7 cellular contexts compared by ENCODE assay signal in the genomic region with DNA sequence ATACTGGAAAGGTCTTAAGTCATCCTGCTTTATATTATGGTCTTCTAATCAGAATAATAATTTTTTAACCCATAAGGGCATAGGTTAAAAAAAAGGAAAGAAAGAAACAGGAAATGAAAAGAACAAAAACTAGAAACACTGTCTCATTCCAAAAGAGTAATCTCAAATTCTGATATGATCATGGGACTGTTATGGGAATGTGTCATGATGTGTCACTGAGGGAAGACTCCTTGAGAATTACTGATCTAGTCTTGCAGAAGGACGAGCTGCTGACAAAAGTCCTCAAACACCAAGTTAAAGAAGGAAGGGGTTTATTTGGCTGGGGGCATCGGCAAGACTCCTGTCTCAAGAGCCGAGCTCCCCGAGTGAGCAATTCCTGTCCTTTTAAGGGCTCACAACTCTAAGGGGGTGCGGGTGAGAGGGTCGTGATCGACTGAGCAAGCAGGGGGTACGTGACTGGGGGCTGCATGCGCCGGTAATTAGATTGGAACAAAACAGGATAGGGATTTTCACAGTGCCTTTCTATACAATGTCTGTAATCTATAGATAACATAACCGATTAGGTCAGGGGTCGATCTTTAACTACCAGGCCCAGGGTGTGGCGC.
DNase-seq lines count a peak whose midpoint lies in the region; ATAC-seq, FAIRE-seq and TF ChIP-seq lines count a peak whose summit lies in the region.
"Not testable (repeated sequence)": the region's sequence is repeated elsewhere in the genome, so short reads cannot be mapped to it uniquely, and the experiment has no call there.

No MANE protein-coding gene starts in this region.

- CTCF ChIA-PET in PC-3 (lab: Charles Lee); HepG2 (lab: Yijun Ruan, JAX; ENCODE audit: low intra/inter-chr PET ratio, low total read pairs): not testable (repeated sequence)
- CTCF ChIA-PET in GM12878 (lab: Yijun Ruan, JAX): interaction anchor here (0.7 to 1.3 kb wide), 2 partner anchors 13 to 208 kb away, joined by 3 to 5 read pairs; no protein-coding TSS in a partner anchor

- WGBS in GM12878 (ENCODE audit: insufficient coverage, insufficient replicate concordance, low lambda C conversion rate, missing lambda C conversion rate): 88% methylated on average over 13 of the region's 13 CpGs
- 95% methylated on average over 13 of the region's 13 CpGs for WGBS in HepG2 (ENCODE audit: low lambda C conversion rate)

- H3K4me2 ChIP-seq in PC-3 (ENCODE audit: low read length); GM12878 (ENCODE audit: control insufficient read depth, insufficient read depth): not testable (repeated sequence)
- H3K4me2 ChIP-seq in HepG2 (ENCODE audit: low read depth, low read length) (peak overlapping the region; percentile 80), skeletal muscle satellite cell (ENCODE audit: low read length) (peak overlapping the region; percentile 39)

- not testable (repeated sequence) for H3K27ac ChIP-seq in PC-3 (ENCODE audit: low read length); GM12878 (ENCODE audit: control insufficient read depth, insufficient read depth)
- H3K27ac ChIP-seq in HepG2 (ENCODE audit: extremely low read length, insufficient read depth, low read length): peak overlapping the region; percentile 71

- not testable (repeated sequence) for ATAC-seq in PC-3, GM12878, HepG2

- not testable (repeated sequence) for H3K79me2 ChIP-seq in PC-3 (ENCODE audit: low read length); GM12878 (ENCODE audit: control insufficient read depth, insufficient read depth, low read length); HepG2 (ENCODE audit: insufficient read depth, low read length)

- not testable (repeated sequence) for FAIRE-seq in GM12878 (lab: Jason Lieb, UNC); HepG2 (lab: Jason Lieb, UNC)

- not testable (repeated sequence) for H3K4me1 ChIP-seq in PC-3 (ENCODE audit: insufficient read depth, low read length); GM12878 (ENCODE audit: control insufficient read depth, insufficient read depth, low read length)
- peaks cover 83% of the 10 kb centered on the region for H3K4me1 ChIP-seq in HepG2 (ENCODE audit: insufficient read depth, low read length)
- peaks cover 33% of the 10 kb centered on the region for H3K4me1 ChIP-seq in skeletal muscle satellite cell (ENCODE audit: control insufficient read depth, insufficient read depth, low read length)

- POLR2A ChIA-PET in PC-3 (lab: Charles Lee; ENCODE audit: unreplicated experiment): not testable (repeated sequence)
- POLR2A ChIA-PET in GM12878 (lab: Charles Lee) (interaction anchor here (1.4 kb wide), 1 partner anchor 22 kb away, joined by 4 read pairs; no protein-coding TSS in a partner anchor), HepG2 (lab: Yijun Ruan, JAX) (interaction anchor here (1.8 kb wide), 1 partner anchor 15 kb away, joined by 7 read pairs; no protein-coding TSS in a partner anchor)

- not testable (repeated sequence) for BruUV-seq in PC-3 (replicated peaks; lab: Mats Ljungman, UMichigan); GM12878 (replicated peaks; lab: Mats Ljungman, UMichigan); HepG2 (replicated peaks; lab: Mats Ljungman, UMichigan)

- not testable (repeated sequence) for H3F3A ChIP-seq in PC-3 (ENCODE audit: low read length, unreplicated experiment)

- H2AFZ ChIP-seq in PC-3 (ENCODE audit: low read length); HepG2 (ENCODE audit: low read length): not testable (repeated sequence)
- peak overlapping the region; percentile 25; the same call in 1 of the 2 replicates for H2AFZ ChIP-seq in GM12878 (ENCODE audit: control insufficient read depth, low read depth, low read length)

- H3K4me3 ChIP-seq in PC-3 (ENCODE audit: low read length); GM12878; skeletal muscle satellite cell (ENCODE audit: low read length): not testable (repeated sequence)
- peak overlapping the region in 2 of 3 experiments; percentile 26 to 55; a peak in 2 of 6 replicates for H3K4me3 ChIP-seq in HepG2 (replicated peaks in 1 of 3; ENCODE audit: insufficient read depth in 1 of 3, low read depth in 2 of 3, low read length in 3 of 3)

- TF ChIP-seq POLR2A in GM12878 (IDR thresholded peaks at IDR 0.05; ENCODE audit: low read depth, low read length); erythroblast (IDR thresholded peaks at IDR 0.05; ENCODE audit: low read length); HepG2 (IDR thresholded peaks at IDR 0.05; ENCODE audit: insufficient read depth in 1 of 2, low read depth in 2 of 2, low read length in 2 of 2): not testable (repeated sequence)

- H3K9ac ChIP-seq in PC-3 (ENCODE audit: low read length); GM12878 (ENCODE audit: control insufficient read depth, insufficient read depth, low read length); skeletal muscle satellite cell (ENCODE audit: low read depth, low read length): not testable (repeated sequence)
- peak overlapping the region; percentile 64 for H3K9ac ChIP-seq in HepG2 (ENCODE audit: insufficient read depth, low read depth, low read length)

- not testable (repeated sequence) for H3K9me2 ChIP-seq in PC-3 (replicated peaks; ENCODE audit: low read length)

- SMC1A ChIA-PET in GM12878 (lab: Charles Lee; ENCODE audit: uncharacterized antibody, unreplicated experiment): not testable (repeated sequence)

- H3K9me3 ChIP-seq in PC-3 (ENCODE audit: low read length); GM12878 (replicated peaks; ENCODE audit: control insufficient read depth, insufficient read depth, low read length); HepG2 (ENCODE audit: low read length); skeletal muscle satellite cell (replicated peaks; ENCODE audit: low read length): not testable (repeated sequence)

- RAD21 ChIA-PET in GM12878 (lab: Charles Lee; ENCODE audit: unreplicated experiment): interaction anchor here (0.6 to 1.1 kb wide), 2 partner anchors 72 to 83 kb away, joined by 3 to 5 read pairs; no protein-coding TSS in a partner anchor

- H3K36me3 ChIP-seq in PC-3 (ENCODE audit: low read depth, low read length); GM12878 (ENCODE audit: control insufficient read depth in 2 of 2, insufficient read depth in 2 of 2, low read length in 1 of 2); HepG2 (replicated peaks in 1 of 2; ENCODE audit: control insufficient read depth in 1 of 2, insufficient read depth in 2 of 2, low read length in 2 of 2); skeletal muscle satellite cell (ENCODE audit: insufficient read depth, low read length): not testable (repeated sequence)

- TF ChIP-seq CTCF in PC-3 (conservative IDR thresholded peaks at IDR 0.05; ENCODE audit: low read depth, low read length); GM12878 (IDR thresholded peaks at IDR 0.05 in 2 of 3, conservative IDR thresholded peaks at IDR 0.05 in 1 of 3; ENCODE audit: control insufficient read depth in 2 of 3, extremely low read depth in 1 of 3, insufficient read depth in 1 of 3, low read depth in 3 of 3, low read length in 3 of 3); HepG2 (CRISPR knock-in tag; IDR thresholded peaks at IDR 0.05): not testable (repeated sequence)

- in situ Hi-C loops in GM12878 (cut with MboI): not testable (repeated sequence)
- in situ Hi-C loops in HepG2 (cut with HindIII; ENCODE audit: extremely low pct_ligation_motif_present, low pct_unique_long_range_greater_than_20kb): loop anchor here (25.0 kb wide), 1 partner anchor 206 kb away; no protein-coding TSS in a partner anchor

- not testable (repeated sequence) for TF ChIP-seq RAD21 in GM12878 (IDR thresholded peaks at IDR 0.05; ENCODE audit: insufficient read depth, low read depth, low read length); HepG2 (CRISPR knock-in tag; IDR thresholded peaks at IDR 0.05)

- intact Hi-C loops in PC-3 (cut with micrococcal nuclease); GM12878 (cut with micrococcal nuclease; ENCODE audit: unreplicated experiment); HepG2 (cut with micrococcal nuclease; ENCODE audit: unreplicated experiment): not testable (repeated sequence)

- TF ChIP-seq EP300 in GM12878 (IDR thresholded peaks at IDR 0.05; ENCODE audit: borderline replicate concordance in 1 of 2, control insufficient read depth in 1 of 2, low read depth in 2 of 2, low read length in 2 of 2); HepG2 (IDR thresholded peaks at IDR 0.05; ENCODE audit: low read depth in 2 of 2, low read length in 2 of 2); HepG2 (CRISPR knock-in tag; IDR thresholded peaks at IDR 0.05; ENCODE audit: borderline replicate concordance): not testable (repeated sequence)

- H3K27me3 ChIP-seq in PC-3 (ENCODE audit: low read length); GM12878 (replicated peaks in 1 of 2; ENCODE audit: control insufficient read depth in 2 of 2, insufficient read depth in 2 of 2, low read length in 1 of 2); HepG2 (ENCODE audit: control insufficient read depth in 1 of 2, insufficient read depth in 2 of 2, low read length in 2 of 2); skeletal muscle satellite cell (ENCODE audit: control insufficient read depth, insufficient read depth, low read length): not testable (repeated sequence)

- not testable (repeated sequence) for H4K20me1 ChIP-seq in PC-3 (ENCODE audit: low read length); GM12878 (ENCODE audit: control insufficient read depth, insufficient read depth); HepG2 (ENCODE audit: insufficient read depth, low read length)

- DNase-seq in EH (ENCODE audit: low read depth) (peak; percentile 60), HCEC 1CT (peak; percentile 46), PC-3 (peak; percentile 28), erythroblast (lab: John Stamatoyannopoulos, UW) (peak; percentile 33 to 35)
- not testable (repeated sequence) for DNase-seq in GM12878 (ENCODE audit: low read depth, low spot score); HepG2 (ENCODE audit: low spot score)

TF ChIP-seq in HepG2, 621 proteins besides CTCF, POLR2A, EP300 and RAD21 (continues in another document):
- TF ChIP-seq ZBTB38 (CRISPR knock-in tag; IDR thresholded peaks at IDR 0.05) (peak; percentile 62; the same call in 1 of the 2 replicates), RBFOX2 (IDR thresholded peaks at IDR 0.05; ENCODE audit: low read depth, low read length) (0 out of 2 replicates have a peak, but pooled peaks have one; percentile 8)
